Comparison of ENCODE assay signal across 8 cellular contexts in the genomic region with DNA sequence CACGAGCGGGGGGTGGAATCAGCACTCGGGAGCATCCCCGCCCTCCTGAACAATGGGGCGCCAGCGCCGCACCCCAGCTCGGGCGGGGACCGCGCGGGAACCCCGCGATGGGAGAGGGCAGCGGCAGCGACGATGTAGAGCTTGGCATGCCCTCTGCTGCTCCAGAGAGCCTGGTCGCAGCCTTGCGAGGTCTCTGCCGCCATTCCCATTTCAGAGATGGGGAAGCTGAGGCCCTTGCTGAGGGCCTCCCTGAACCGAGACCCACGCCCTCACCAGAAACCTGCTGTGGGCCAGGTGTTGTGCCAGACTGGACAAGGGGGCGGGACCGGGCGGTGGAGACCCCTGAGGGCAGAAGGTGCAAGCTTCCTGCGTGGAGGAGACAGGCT. TPM values are rescaled to one million over a fixed set of nuclear protein-coding genes. Genes with fewer than 3 reads are reported as not detected.
DNase-seq lines count a peak whose midpoint lies in the region; ATAC-seq, FAIRE-seq and TF ChIP-seq lines count a peak whose summit lies in the region.

No MANE protein-coding gene starts in this region.

- peak overlapping the region; percentile 94 for H2AFZ ChIP-seq in SU-DHL-6 (ENCODE audit: low read depth, low read length, severe bottlenecking)

- no peaks in the 10 kb centered on the region; the same call in 1 of the 2 replicates for H3F3A ChIP-seq in SU-DHL-6 (ENCODE audit: insufficient read depth)

- H3K9me2 ChIP-seq in SU-DHL-6 (replicated peaks; ENCODE audit: insufficient read depth, low read length) = no peaks in the 10 kb centered on the region

- TF ChIP-seq CTCF in AG10803 (conservative IDR thresholded peaks at IDR 0.05; ENCODE audit: low read length) = no peak
- no peak for TF ChIP-seq CTCF in SU-DHL-6 (IDR thresholded peaks at IDR 0.05; ENCODE audit: insufficient read depth, low read length, poor library complexity, severe bottlenecking)
- TF ChIP-seq CTCF in heart right ventricle (IDR thresholded peaks at IDR 0.05) = no peak

- H3K27me3 ChIP-seq in SU-DHL-6 (ENCODE audit: low read length) (no peaks in the 10 kb centered on the region), heart right ventricle (no peaks in the 10 kb centered on the region), small intestine (ENCODE audit: control insufficient read depth in 2 of 2, insufficient read depth in 2 of 2, low read length in 2 of 2) (no peaks in the 10 kb centered on the region)

- DNase-seq in AG10803 (ENCODE audit: low read depth) (no peak), heart right ventricle (peak in 1 of 2 donors; percentile 20), small intestine (no peak), NCI-H2081 treated with DMSO at 0.1 percent for 48 hours (lab: John Stamatoyannopoulos, UW) (no peak), germinal center (ENCODE audit: low spot score) (no peak)

- H3K27ac ChIP-seq in SU-DHL-6 (ENCODE audit: low read depth, low read length) = peak overlapping the region; percentile 22; the same call in 1 of the 2 replicates
- H3K27ac ChIP-seq in heart right ventricle = peak overlapping the region; percentile 31 to 93 (median 80)
- peak overlapping the region; percentile 27 to 90 for H3K27ac ChIP-seq in small intestine (ENCODE audit: low read depth in 1 of 2, low read length in 1 of 2)

- H3K4me3 ChIP-seq in AG10803 (ENCODE audit: low read length) (peak overlapping the region; percentile 67), SU-DHL-6 (ENCODE audit: insufficient read depth, low read length, poor library complexity, severe bottlenecking) (peak overlapping the region; percentile 53), heart right ventricle (peak overlapping the region; percentile 48 to 97 (median 84)), small intestine (ENCODE audit: low read depth in 1 of 2, low read length in 2 of 2) (peak overlapping the region; percentile 73 to 91)

- ATAC-seq in GM21447 (IDR thresholded peaks at IDR 0.05; ENCODE audit: unreplicated experiment) = peak; percentile 26
- peak in 4 of 8 donors; percentile 0 to 76 (median 2) for ATAC-seq in heart right ventricle
- no peak for ATAC-seq in HG03175 (IDR thresholded peaks at IDR 0.05; ENCODE audit: unreplicated experiment)

- FAIRE-seq in small intestine (lab: Jason Lieb, UNC) = no peak

- H3K4me1 ChIP-seq in heart right ventricle (peaks cover 4 to 45% (median 38%) of the 10 kb centered on the region in 9 donors), small intestine (ENCODE audit: control insufficient read depth in 2 of 2, insufficient read depth in 1 of 2, low read depth in 1 of 2, low read length in 1 of 2) (peaks cover 0 to 4% of the 10 kb centered on the region in 2 donors)

- WGBS in heart right ventricle, 2 donors = 2 to 4% methylated on average over 22 to 26 of the region's 26 CpGs
- WGBS in small intestine, 3 donors = 2 to 3% (median 2%) methylated on average over 13 to 26 of the region's 26 CpGs

- peak overlapping the region; percentile 73 for H3K4me2 ChIP-seq in SU-DHL-6 (ENCODE audit: low read depth, low read length, poor library complexity, severe bottlenecking)

- H3K9me3 ChIP-seq in SU-DHL-6 (ENCODE audit: insufficient read depth, low read length) (no peaks in the 10 kb centered on the region), heart right ventricle (no peaks in the 10 kb centered on the region), small intestine (ENCODE audit: control insufficient read depth, low read depth) (no peaks in the 10 kb centered on the region)

- intact Hi-C loops in heart right ventricle (cut with DNase I) = loop anchor here in 4 of 10 donors (5.0 to 10.0 kb wide), 4 partner anchors 88 to 100 kb away; no protein-coding TSS in a partner anchor

- no peaks in the 10 kb centered on the region for H3K79me2 ChIP-seq in SU-DHL-6 (ENCODE audit: insufficient read depth, low read length)

- H3K9ac ChIP-seq in SU-DHL-6 (ENCODE audit: low read length) = peak overlapping the region; percentile 67

- no peaks in the 10 kb centered on the region for H3K36me3 ChIP-seq in SU-DHL-6 (ENCODE audit: low read length)
- no peaks in the 10 kb centered on the region for H3K36me3 ChIP-seq in heart right ventricle
- no peaks in the 10 kb centered on the region for H3K36me3 ChIP-seq in small intestine (ENCODE audit: control insufficient read depth in 2 of 2, insufficient read depth in 2 of 2, low read length in 2 of 2)

- H4K20me1 ChIP-seq in SU-DHL-6 (ENCODE audit: low read depth, low read length) = no peaks in the 10 kb centered on the region

RNA-seq across cellular contexts. Expression of a gene that starts 0.6 kb away (rescaled TPM):
- 10 to 100 TPM in 5 of 10 donors, 1 to 10 TPM in 5; 5.2 to 39.1 (median 9.6) TPM for total RNA-seq in heart right ventricle
- polyA plus RNA-seq in heart right ventricle (1 to 10 TPM; 3.0 TPM), small intestine (1 to 10 TPM; 3.0 to 6.4 (median 3.8) TPM)

Comparison
In these comparisons a context has a peak if more than half of its experiments do, and no peak if none do; other contexts are left out.
1. H3K27ac ChIP-seq: peak in every context shown above with its lines; median percentile 80 in heart right ventricle; 58 in small intestine; 22 in SU-DHL-6.